ENCODE assay signal across 21 cellular contexts in the genomic region with DNA sequence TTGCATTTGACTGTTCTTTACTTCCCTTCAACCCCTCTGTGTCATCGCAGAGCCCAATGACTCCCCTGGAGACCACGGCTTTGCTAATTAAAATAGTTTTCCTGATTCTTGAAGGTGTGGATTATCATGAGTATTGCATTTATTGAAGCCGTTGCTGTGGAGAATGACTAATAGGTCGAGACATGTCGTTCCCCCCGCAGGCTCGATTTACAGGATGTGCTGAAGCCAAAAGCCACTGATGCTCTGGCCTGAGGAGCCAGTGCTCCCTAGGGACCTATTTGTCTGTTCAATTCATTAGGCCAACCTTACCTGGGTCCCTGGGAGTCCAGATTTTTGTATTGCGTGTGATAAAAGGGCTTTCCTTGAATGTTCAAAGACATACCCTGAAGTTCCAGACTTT.
"Had no signal": no experiment of that assay in that cellular context is flagged by ENCODE, and none has a peak within 500 bp of the region (broad histone marks: within the 10 kb centered on the region; RNA-seq: fewer than 3 reads in every experiment).

No MANE protein-coding gene starts in this region.

- DNase-seq: effector memory CD4-positive, alpha-beta T cell; heart left ventricle; hippocampal formation; islet precursor cell; left lung; lower lobe of right lung; mesenchymal stem cell; naive thymus-derived CD4-positive, alpha-beta T cell; nephron progenitor cell; psoas muscle; retina; right lobe of liver; spleen; stimulated activated CD4-positive, alpha-beta T cell treated with anti-CD3 and anti-CD28 coated beads, Interleukin-15, amount 100 ng/mL, for 24 hours; stimulated activated CD4-positive, alpha-beta T cell treated with anti-CD3 and anti-CD28 coated beads, Interleukin-1b, Interleukin-23, amount 100 ng/mL, for 48 hours; stimulated activated CD4-positive, alpha-beta T cell treated with anti-CD3 and anti-CD28 coated beads, Interleukin-4, amount 100 ng/mL, for 24 hours; tibial artery; upper lobe of left lung had no signal

- ATAC-seq: esophagus mucosa; heart left ventricle; left lung; lower lobe of right lung; naive thymus-derived CD4-positive, alpha-beta T cell; psoas muscle; stimulated activated memory B cell treated with anti-CD40 and anti-IgM and Interleukin-4, amounts not matched to agents 10 μg/mL and 1 μg/mL and 100 μg/mL, for 72 hours had no signal

- H3K27ac Mint-ChIP-seq: naive thymus-derived CD4-positive, alpha-beta T cell; nephron progenitor cell; stimulated activated memory B cell treated with anti-CD40 and anti-IgM and Interleukin-4, amounts not matched to agents 10 μg/mL and 1 μg/mL and 100 μg/mL, for 72 hours; stimulated activated naive CD8-positive, alpha-beta T cell treated with anti-CD3 and anti-CD28 coated beads, Interleukin-15, Interleukin-2, amounts not matched to agents 100 ng/mL and 50 ng/mL, for 24 hours had no signal

- H3K36me3 Mint-ChIP-seq: naive thymus-derived CD4-positive, alpha-beta T cell; stimulated activated memory B cell treated with anti-CD40 and anti-IgM and Interleukin-4, amounts not matched to agents 10 μg/mL and 1 μg/mL and 100 μg/mL, for 72 hours had no signal

- H3K4me1 Mint-ChIP-seq: naive thymus-derived CD4-positive, alpha-beta T cell; stimulated activated memory B cell treated with anti-CD40 and anti-IgM and Interleukin-4, amounts not matched to agents 10 μg/mL and 1 μg/mL and 100 μg/mL, for 72 hours had no signal

- H3K4me3 Mint-ChIP-seq: naive thymus-derived CD4-positive, alpha-beta T cell; nephron progenitor cell; stimulated activated memory B cell treated with anti-CD40 and anti-IgM and Interleukin-4, amounts not matched to agents 10 μg/mL and 1 μg/mL and 100 μg/mL, for 72 hours; stimulated activated naive CD8-positive, alpha-beta T cell treated with anti-CD3 and anti-CD28 coated beads, Interleukin-15, Interleukin-2, amounts not matched to agents 100 ng/mL and 50 ng/mL, for 24 hours had no signal

- H3K9me3 Mint-ChIP-seq: naive thymus-derived CD4-positive, alpha-beta T cell; nephron progenitor cell; stimulated activated memory B cell treated with anti-CD40 and anti-IgM and Interleukin-4, amounts not matched to agents 10 μg/mL and 1 μg/mL and 100 μg/mL, for 72 hours; stimulated activated naive CD8-positive, alpha-beta T cell treated with anti-CD3 and anti-CD28 coated beads, Interleukin-15, Interleukin-2, amounts not matched to agents 100 ng/mL and 50 ng/mL, for 24 hours had no signal
